In genomic region chr10:49596493-49596809, GRCh38 we compare ENCODE assay signal across 1 cellular context.
TF ChIP-seq lines count a peak whose summit lies in the region.

No MANE protein-coding gene starts in this region.

TF ChIP-seq in SK-N-SH, 30 proteins besides CTCF, POLR2A, EP300 and RAD21 (continued from another document):
- TF ChIP-seq JUND (IDR thresholded peaks at IDR 0.05) (no peak), FOSL2 (IDR thresholded peaks at IDR 0.05; ENCODE audit: borderline replicate concordance, low read depth) (no peak), MXI1 (IDR thresholded peaks at IDR 0.05; ENCODE audit: low read depth, low read length) (no peak), MEF2A (IDR thresholded peaks at IDR 0.05; ENCODE audit: borderline replicate concordance, low read depth) (no peak), TAF1 (IDR thresholded peaks at IDR 0.05; ENCODE audit: borderline replicate concordance, low read depth, low read length) (no peak), SIN3A (IDR thresholded peaks at IDR 0.05; ENCODE audit: borderline replicate concordance, low read depth, low read length) (no peak)
- TF ChIP-seq, protein P1, sequence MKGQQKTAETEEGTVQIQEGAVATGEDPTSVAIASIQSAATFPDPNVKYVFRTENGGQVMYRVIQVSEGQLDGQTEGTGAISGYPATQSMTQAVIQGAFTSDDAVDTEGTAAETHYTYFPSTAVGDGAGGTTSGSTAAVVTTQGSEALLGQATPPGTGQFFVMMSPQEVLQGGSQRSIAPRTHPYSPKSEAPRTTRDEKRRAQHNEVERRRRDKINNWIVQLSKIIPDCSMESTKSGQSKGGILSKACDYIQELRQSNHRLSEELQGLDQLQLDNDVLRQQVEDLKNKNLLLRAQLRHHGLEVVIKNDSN (IDR thresholded peaks at IDR 0.05; ENCODE audit: borderline replicate concordance, low read depth), result no peak
